In genomic region chr9:36159509-36159908, GRCh38 we compare ENCODE assay signal across 5 cellular contexts. TPM values are rescaled to one million over a fixed set of nuclear protein-coding genes. Genes with fewer than 3 reads are reported as not detected.
"Had no signal": no experiment of that assay in that cellular context is flagged by ENCODE, and none has a peak within 500 bp of the region (broad histone marks: within the 10 kb centered on the region; RNA-seq: fewer than 3 reads in every experiment).

No MANE protein-coding gene starts in this region.

RNA-seq across cellular contexts. Expression of gene CCIN, which starts 9.7 kb away (rescaled TPM):
- total RNA-seq: activated CD4-positive, alpha-beta T cell treated with anti-CD3 and anti-CD28 coated beads for 36 hours; frontal cortex; kidney epithelial cell; psoas muscle had no signal
- polyA plus RNA-seq: neural cell had no signal
